In genomic region chr22:43376765-43377485, GRCh38 we compare ENCODE assay signal across 10 cellular contexts. TPM values are rescaled to one million over a fixed set of nuclear protein-coding genes. Genes with fewer than 3 reads are reported as not detected.
DNase-seq lines count a peak whose midpoint lies in the region; ATAC-seq and TF ChIP-seq lines count a peak whose summit lies in the region.
"Had no signal": no experiment of that assay in that cellular context is flagged by ENCODE, and none has a peak within 500 bp of the region (broad histone marks: within the 10 kb centered on the region; RNA-seq: fewer than 3 reads in every experiment).

No MANE protein-coding gene starts in this region.

- H3K4me3 ChIP-seq in gastrocnemius medialis, result no peak overlapping the region
- H3K4me3 ChIP-seq: heart right ventricle had no signal

- peak; percentile 16 for DNase-seq in activated effector memory CD4-positive, alpha-beta T cell treated with Interleukin-2 at 50 U/mL for 16 hours
- DNase-seq in posterior vena cava (ENCODE audit: low spot score) (peak; percentile 62), gastrocnemius medialis (no peak), iPS-NIHi7 (ENCODE audit: extremely low spot score) (no peak), COR-L47 (lab: John Stamatoyannopoulos, UW) (no peak), NCI-H2171 treated with DMSO at 0.1 percent for 48 hours (lab: John Stamatoyannopoulos, UW) (no peak)
- DNase-seq: heart right ventricle had no signal

- no peaks in the 10 kb centered on the region for H3K36me3 ChIP-seq in gastrocnemius medialis
- H3K36me3 ChIP-seq: heart right ventricle had no signal

- no peak overlapping the region for H3K27ac ChIP-seq in gastrocnemius medialis
- H3K27ac ChIP-seq: heart right ventricle had no signal

- intact Hi-C loops in posterior vena cava (cut with DNase I) (no loop called here), gastrocnemius medialis (cut with DNase I; ENCODE audit: low total_unique reads) (no loop called here)

- peaks cover 3 to 25% (median 18%) of the 10 kb centered on the region in 3 donors for H3K27me3 ChIP-seq in gastrocnemius medialis

- no peak for TF ChIP-seq POLR2A in gastrocnemius medialis (IDR thresholded peaks at IDR 0.05)

- ATAC-seq in GM18520 (IDR thresholded peaks at IDR 0.05; ENCODE audit: unreplicated experiment) (peak; percentile 62), HG03060 (IDR thresholded peaks at IDR 0.05; ENCODE audit: low read depth, unreplicated experiment) (peak; percentile 71), gastrocnemius medialis (no peak)
- ATAC-seq: heart right ventricle had no signal

- in situ Hi-C loops in gastrocnemius medialis (cut with MboI; ENCODE audit: low sequenced_read_pairs in 4 of 4), result loop anchor here in 2 of 4 donors (25.0 kb wide), 2 partner anchors 460 to 1260 kb away; no protein-coding TSS in a partner anchor

- peaks cover 0 to 6% (median 0%) of the 10 kb centered on the region in 3 donors for H3K9me3 ChIP-seq in gastrocnemius medialis

- no peaks in the 10 kb centered on the region for H3K4me1 ChIP-seq in gastrocnemius medialis

- TF ChIP-seq CTCF in gastrocnemius medialis (IDR thresholded peaks at IDR 0.05 in 4 of 5, conservative IDR thresholded peaks at IDR 0.05 in 1 of 5), result no peak

RNA-seq across cellular contexts. Expression of gene SCUBE1, which starts 33.8 kb away (rescaled TPM):
- total RNA-seq in posterior vena cava (1 to 10 TPM in 1 of 2 donors, under 1 TPM in 1; 0.79 to 1.1 TPM), gastrocnemius medialis (under 1 TPM; 0.20 to 0.55 (median 0.41) TPM)
- total RNA-seq: MCF 10A had no signal

RNA-seq across cellular contexts. Expression of gene MPPED1, which starts 34.9 kb away (rescaled TPM):
- total RNA-seq in posterior vena cava, result not detected
- not detected for total RNA-seq in gastrocnemius medialis
- total RNA-seq: heart right ventricle, MCF 10A had no signal

Comparison
In these comparisons a context has a peak if more than half of its experiments do, and no peak if none do; other contexts are left out.
1. ATAC-seq: peak in GM18520 (single experiment) and HG03060 (single experiment); none in gastrocnemius medialis (0 of 2).
2. DNase-seq: peak in activated effector memory CD4-positive, alpha-beta T cell treated with Interleukin-2 at 50 U/mL for 16 hours (single experiment) and posterior vena cava (single experiment); none in gastrocnemius medialis (0 of 2), iPS-NIHi7 (single experiment), COR-L47 (single experiment) and NCI-H2171 treated with DMSO at 0.1 percent for 48 hours (single experiment).